Comparison of ENCODE assay signal across 12 cellular contexts in the genomic region with DNA sequence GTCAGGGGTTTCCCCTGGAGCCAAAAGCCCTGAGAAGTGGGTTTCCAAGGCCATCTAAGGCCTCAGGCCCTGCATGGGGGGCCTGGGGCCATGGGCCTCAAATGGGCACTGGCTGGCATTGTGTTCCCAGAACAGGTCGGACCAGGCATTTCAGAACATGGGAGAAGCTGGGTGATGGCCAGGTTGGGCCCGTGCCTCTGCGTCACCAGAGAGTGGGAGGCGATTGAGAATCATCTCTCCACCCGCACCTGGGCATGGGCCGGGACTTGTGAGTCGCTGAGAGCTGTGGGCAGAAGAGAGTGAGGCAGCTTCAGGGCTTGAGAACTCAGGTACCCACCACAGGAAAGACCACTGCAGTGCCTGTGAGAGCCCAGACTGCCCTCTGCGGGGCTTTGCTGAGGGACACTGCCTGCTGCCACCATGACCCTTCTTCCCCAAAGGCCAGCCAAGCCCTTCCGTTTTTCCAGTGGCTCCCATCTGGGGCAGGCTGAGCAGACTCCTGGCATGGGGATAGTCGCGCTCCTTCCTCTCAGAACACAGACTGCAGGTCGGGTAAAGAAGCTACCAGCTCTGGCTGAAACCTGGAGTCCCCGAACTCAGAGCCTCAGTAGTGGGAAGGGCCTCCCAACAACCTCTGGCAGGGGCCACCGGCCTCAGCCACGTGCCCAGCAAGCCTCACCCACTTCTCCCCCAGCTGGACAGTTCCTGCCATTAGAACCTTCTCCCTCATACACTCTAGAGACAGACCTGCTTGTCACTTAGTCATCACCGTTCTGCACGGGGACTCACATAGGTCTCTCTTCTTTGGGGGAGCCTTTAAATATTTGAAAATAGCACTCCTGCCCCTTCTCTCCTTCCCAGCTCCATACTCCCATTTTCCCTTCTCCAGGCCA. TPM values are rescaled to one million over a fixed set of nuclear protein-coding genes. Genes with fewer than 3 reads are reported as not detected.
DNase-seq lines count a peak whose midpoint lies in the region; ATAC-seq and TF ChIP-seq lines count a peak whose summit lies in the region.
"Had no signal": no experiment of that assay in that cellular context is flagged by ENCODE, and none has a peak within 500 bp of the region (broad histone marks: within the 10 kb centered on the region; RNA-seq: fewer than 3 reads in every experiment).

No MANE protein-coding gene starts in this region.

- ATAC-seq in GM18511 (IDR thresholded peaks at IDR 0.05; ENCODE audit: unreplicated experiment) = no peak
- no peak for ATAC-seq in gastrocnemius medialis
- ATAC-seq: heart left ventricle had no signal

- H3K4me1 ChIP-seq in gastrocnemius medialis = peaks cover 0 to 5% of the 10 kb centered on the region in 2 donors
- H3K4me1 ChIP-seq: SJCRH30 had no signal

- TF ChIP-seq POLR2A in lower leg skin (IDR thresholded peaks at IDR 0.05) (no peak), gastrocnemius medialis (IDR thresholded peaks at IDR 0.05) (no peak)

- H3K27me3 ChIP-seq in gastrocnemius medialis = peaks cover 48 to 51% (median 49%) of the 10 kb centered on the region in 3 donors
- H3K27me3 ChIP-seq: SJCRH30 had no signal

- H3K9me3 ChIP-seq in gastrocnemius medialis = no peaks in the 10 kb centered on the region
- H3K9me3 ChIP-seq: heart left ventricle, SJCRH30 had no signal

- WGBS in lower leg skin, 2 donors = 66 to 70% methylated on average over 14 to 17 of the region's 17 CpGs

- no peak for DNase-seq in activated naive CD4-positive, alpha-beta T cell (lab: John Stamatoyannopoulos, UW)
- DNase-seq in activated naive CD8-positive, alpha-beta T cell treated with anti-CD3 and anti-CD28 coated beads for 36 hours = no peak
- peak; percentile 32 to 85 for DNase-seq in lower leg skin (ENCODE audit: low spot score in 2 of 2)
- DNase-seq in type B pancreatic cell (ENCODE audit: extremely low spot score, unreplicated experiment) = peak; percentile 58
- no peak for DNase-seq in hippocampal formation (lab: John Stamatoyannopoulos, UW)
- DNase-seq in gastrocnemius medialis = no peak
- DNase-seq: AML-193; SJCRH30; stimulated activated naive B cell treated with anti-CD40 and anti-IgM and Interleukin-4, amounts not matched to agents 10 μg/mL and 1 μg/mL and 100 μg/mL, for 72 hours had no signal

- no peaks in the 10 kb centered on the region for H3K9me3 Mint-ChIP-seq in activated naive CD4-positive, alpha-beta T cell treated with anti-CD3 and anti-CD28 coated beads, Interleukin-2, amount 50 U/mL, for 24 hours
- no peaks in the 10 kb centered on the region for H3K9me3 Mint-ChIP-seq in activated naive CD8-positive, alpha-beta T cell treated with anti-CD3 and anti-CD28 coated beads for 36 hours
- no peaks in the 10 kb centered on the region for H3K9me3 Mint-ChIP-seq in type B pancreatic cell
- H3K9me3 Mint-ChIP-seq: stimulated activated naive B cell treated with anti-CD40 and anti-IgM and Interleukin-4, amounts not matched to agents 10 μg/mL and 1 μg/mL and 100 μg/mL, for 72 hours had no signal

- no peak overlapping the region for H3K27ac Mint-ChIP-seq in activated naive CD4-positive, alpha-beta T cell treated with anti-CD3 and anti-CD28 coated beads, Interleukin-2, amount 50 U/mL, for 24 hours
- H3K27ac Mint-ChIP-seq in activated naive CD8-positive, alpha-beta T cell treated with anti-CD3 and anti-CD28 coated beads for 36 hours = no peak overlapping the region
- H3K27ac Mint-ChIP-seq in type B pancreatic cell = no peak overlapping the region
- H3K27ac Mint-ChIP-seq: stimulated activated naive B cell treated with anti-CD40 and anti-IgM and Interleukin-4, amounts not matched to agents 10 μg/mL and 1 μg/mL and 100 μg/mL, for 72 hours had no signal

- TF ChIP-seq CTCF in lower leg skin (IDR thresholded peaks at IDR 0.05) (no peak), type B pancreatic cell (conservative IDR thresholded peaks at IDR 0.05) (no peak), gastrocnemius medialis (IDR thresholded peaks at IDR 0.05 in 4 of 5, conservative IDR thresholded peaks at IDR 0.05 in 1 of 5) (no peak)

- no peaks in the 10 kb centered on the region for H3K36me3 ChIP-seq in gastrocnemius medialis
- H3K36me3 ChIP-seq: heart left ventricle, SJCRH30 had no signal

- H3K4me3 ChIP-seq in lower leg skin (ENCODE audit: low read depth, poor library complexity, severe bottlenecking) (no peak overlapping the region), gastrocnemius medialis (no peak overlapping the region)
- H3K4me3 ChIP-seq: SJCRH30 had no signal

- intact Hi-C loops in lower leg skin (cut with DNase I; ENCODE audit: low total_unique reads) = no loop called here
- intact Hi-C loops in gastrocnemius medialis (cut with DNase I; ENCODE audit: low total_unique reads) = no loop called here

- in situ Hi-C loops in gastrocnemius medialis (cut with MboI; ENCODE audit: low sequenced_read_pairs in 4 of 4) = no loop called here

- H3K4me1 Mint-ChIP-seq in activated naive CD4-positive, alpha-beta T cell treated with anti-CD3 and anti-CD28 coated beads, Interleukin-2, amount 50 U/mL, for 24 hours = peaks cover 12% of the 10 kb centered on the region
- H3K4me1 Mint-ChIP-seq in activated naive CD8-positive, alpha-beta T cell treated with anti-CD3 and anti-CD28 coated beads for 36 hours = peaks cover 7% of the 10 kb centered on the region
- H3K4me1 Mint-ChIP-seq in type B pancreatic cell (ENCODE audit: unreplicated experiment) = peaks cover 11% of the 10 kb centered on the region

- no peak overlapping the region for H3K27ac ChIP-seq in gastrocnemius medialis
- H3K27ac ChIP-seq: heart left ventricle, SJCRH30 had no signal

- H3K36me3 Mint-ChIP-seq in activated naive CD4-positive, alpha-beta T cell treated with anti-CD3 and anti-CD28 coated beads, Interleukin-2, amount 50 U/mL, for 24 hours = no peaks in the 10 kb centered on the region
- peaks cover 3% of the 10 kb centered on the region for H3K36me3 Mint-ChIP-seq in activated naive CD8-positive, alpha-beta T cell treated with anti-CD3 and anti-CD28 coated beads for 36 hours
- H3K36me3 Mint-ChIP-seq in type B pancreatic cell = no peaks in the 10 kb centered on the region

- peak overlapping the region; percentile 39 for H3K4me3 Mint-ChIP-seq in activated naive CD4-positive, alpha-beta T cell treated with anti-CD3 and anti-CD28 coated beads, Interleukin-2, amount 50 U/mL, for 24 hours
- H3K4me3 Mint-ChIP-seq in activated naive CD8-positive, alpha-beta T cell treated with anti-CD3 and anti-CD28 coated beads for 36 hours = peak overlapping the region; percentile 61
- H3K4me3 Mint-ChIP-seq in type B pancreatic cell = peak overlapping the region; percentile 74

- peaks cover 36% of the 10 kb centered on the region for H3K27me3 Mint-ChIP-seq in activated naive CD4-positive, alpha-beta T cell treated with anti-CD3 and anti-CD28 coated beads, Interleukin-2, amount 50 U/mL, for 24 hours
- H3K27me3 Mint-ChIP-seq in activated naive CD8-positive, alpha-beta T cell treated with anti-CD3 and anti-CD28 coated beads for 36 hours = peaks cover 68% of the 10 kb centered on the region
- peaks cover 65% of the 10 kb centered on the region for H3K27me3 Mint-ChIP-seq in type B pancreatic cell

RNA-seq across cellular contexts. Expression of a gene that starts 1.6 kb away (rescaled TPM):
- total RNA-seq in activated naive CD8-positive, alpha-beta T cell treated with anti-CD3 and anti-CD28 coated beads for 36 hours = 10 to 100 TPM; 16.7 to 18.7 TPM
- 10 to 100 TPM; 27.4 to 62.8 (median 34.1) TPM for total RNA-seq in lower leg skin
- 32.4 and 44.7 TPM in 2 replicates for total RNA-seq in type B pancreatic cell (ENCODE audit: low replicate concordance)
- total RNA-seq in gastrocnemius medialis = under 1 TPM in 3 of 4 donors, not detected in 1; 0.09 to 0.22 (median 0.16) TPM

Comparison
In these comparisons a context has a peak if more than half of its experiments do, and no peak if none do; other contexts are left out.
1. DNase-seq: peak in lower leg skin (2 of 2) and type B pancreatic cell (single experiment); none in activated naive CD4-positive, alpha-beta T cell (0 of 4), activated naive CD8-positive, alpha-beta T cell treated with anti-CD3 and anti-CD28 coated beads for 36 hours (single experiment), hippocampal formation (0 of 2) and gastrocnemius medialis (0 of 2).
2. RNA of a gene that starts 1.6 kb away (total RNA-seq): 27.4 to 62.8 TPM in lower leg skin, 32.4 to 44.7 TPM in type B pancreatic cell and 16.7 to 18.7 TPM in activated naive CD8-positive, alpha-beta T cell treated with anti-CD3 and anti-CD28 coated beads for 36 hours; 0.09 to 0.22 TPM in gastrocnemius medialis; every median in the first group is over 10 times any median in the second.
3. Peak in every context shown above with its lines, with median percentiles within 50 percentile points of each other: H3K4me3 Mint-ChIP-seq.